Comparison of ENCODE assay signal across 20 cellular contexts in the genomic region with DNA sequence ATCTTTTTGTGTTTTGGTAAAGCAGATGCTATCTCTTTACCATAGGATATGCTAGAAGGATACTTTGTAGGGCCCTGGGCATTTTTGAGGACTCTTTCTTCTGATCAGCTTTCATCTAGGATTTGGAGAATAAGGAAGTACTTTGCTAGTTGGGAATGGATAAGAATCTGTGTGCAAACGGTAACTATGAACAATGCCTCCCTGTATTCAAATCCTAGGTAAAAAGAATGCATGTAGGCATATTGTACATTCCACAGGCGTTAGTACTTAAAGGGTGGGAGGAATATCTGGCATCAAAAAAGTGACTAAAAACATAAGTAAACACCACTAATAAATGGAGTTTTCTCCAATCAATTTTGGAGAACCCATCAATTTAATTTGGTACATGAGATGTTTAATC. TPM values are rescaled to one million over a fixed set of nuclear protein-coding genes. Genes with fewer than 3 reads are reported as not detected.
DNase-seq lines count a peak whose midpoint lies in the region; ATAC-seq and TF ChIP-seq lines count a peak whose summit lies in the region.
"Had no signal": no experiment of that assay in that cellular context is flagged by ENCODE, and none has a peak within 500 bp of the region (broad histone marks: within the 10 kb centered on the region; RNA-seq: fewer than 3 reads in every experiment).

No MANE protein-coding gene starts in this region.

- POLR2A ChIA-PET in MCF 10A (lab: Yijun Ruan, JAX): interaction anchor here (1.8 to 5.3 kb wide), 2 partner anchors 17 to 59 kb away, joined by 4 to 55 read pairs; partner anchors contain the start of genes HMGN5 and SH3BGRL

- H3K4me3 ChIP-seq in tibial artery (no peak overlapping the region), mesendoderm (ENCODE audit: low read length) (no peak overlapping the region)
- H3K4me3 ChIP-seq: spleen, testis had no signal

- no peak overlapping the region for H2BK15ac ChIP-seq in mesendoderm (replicated peaks; ENCODE audit: low read depth)

- no peak overlapping the region for H4K5ac ChIP-seq in mesendoderm (ENCODE audit: low read length)

- CTCF ChIA-PET in MCF 10A (lab: Yijun Ruan, JAX): interaction anchor here (0.7 kb wide), 1 partner anchor 15 kb away, joined by 4 read pairs; no protein-coding TSS in a partner anchor

- no peak overlapping the region for H3K56ac ChIP-seq in mesendoderm (ENCODE audit: low read length)

- no peak for ATAC-seq in activated T-cell treated with anti-CD3 and anti-CD28 coated beads, Interleukin-2, amount 50 U/mL, for 4 hours
- ATAC-seq: activated naive CD4-positive, alpha-beta T cell treated with anti-CD3 and anti-CD28 coated beads, Interleukin-2, amount 50 U/mL, for 72 hours; left lobe of liver had no signal

- peaks cover 0 to 71% (median 8%) of the 10 kb centered on the region in 4 donors for H3K4me1 ChIP-seq in tibial artery
- peaks cover 3% of the 10 kb centered on the region for H3K4me1 ChIP-seq in mesendoderm (ENCODE audit: control insufficient read depth, low read depth, low read length)
- H3K4me1 ChIP-seq: parathyroid adenoma had no signal

- no TSS peak for BruUV-seq in MCF 10A (replicated peaks; lab: Mats Ljungman, UMichigan)

- H2BK5ac ChIP-seq in mesendoderm (ENCODE audit: low read length): no peak overlapping the region

- H3K9ac ChIP-seq in mesendoderm (ENCODE audit: low read length): no peak overlapping the region
- H3K9ac ChIP-seq: parathyroid adenoma had no signal

- H4K8ac ChIP-seq in mesendoderm (ENCODE audit: low read depth, low read length): no peak overlapping the region

- no peak overlapping the region for H2AK5ac ChIP-seq in mesendoderm (ENCODE audit: low read length)

- H3K36me3 ChIP-seq in tibial artery (no peaks in the 10 kb centered on the region), mesendoderm (ENCODE audit: control insufficient read depth, insufficient read depth, low read length) (no peaks in the 10 kb centered on the region)
- H3K36me3 ChIP-seq: spleen had no signal

- H3K36me3 Mint-ChIP-seq in MCF 10A (ENCODE audit: insufficient read depth, unreplicated experiment): no peaks in the 10 kb centered on the region
- H3K36me3 Mint-ChIP-seq in activated T-cell treated with anti-CD3 and anti-CD28 coated beads, Interleukin-2, amount 50 U/mL, for 4 hours (ENCODE audit: insufficient read depth): peaks cover 7% of the 10 kb centered on the region

- no peak overlapping the region for H3K18ac ChIP-seq in mesendoderm (ENCODE audit: low read length)

- H3K27ac ChIP-seq in tibial artery: peak overlapping the region; percentile 33 to 79
- no peak overlapping the region for H3K27ac ChIP-seq in mesendoderm (ENCODE audit: low read depth, low read length)
- H3K27ac ChIP-seq: parathyroid adenoma, spleen, testis had no signal

- H3K4me1 Mint-ChIP-seq in MCF 10A (ENCODE audit: insufficient read depth, unreplicated experiment): peaks cover 16% of the 10 kb centered on the region
- peaks cover 33% of the 10 kb centered on the region for H3K4me1 Mint-ChIP-seq in activated T-cell treated with anti-CD3 and anti-CD28 coated beads, Interleukin-2, amount 50 U/mL, for 4 hours (ENCODE audit: low read depth)

- no peaks in the 10 kb centered on the region for H3K27me3 Mint-ChIP-seq in MCF 10A (ENCODE audit: insufficient read depth, unreplicated experiment)
- no peaks in the 10 kb centered on the region for H3K27me3 Mint-ChIP-seq in activated T-cell treated with anti-CD3 and anti-CD28 coated beads, Interleukin-2, amount 50 U/mL, for 4 hours (ENCODE audit: low read depth)
- H3K27me3 Mint-ChIP-seq: B cell had no signal

- intact Hi-C loops in MCF 10A (cut with micrococcal nuclease) (no loop called here), tibial artery (cut with DNase I; ENCODE audit: low total_unique reads) (no loop called here)

- H3K79me2 ChIP-seq in mesendoderm (ENCODE audit: control insufficient read depth, insufficient read depth, low read length): no peaks in the 10 kb centered on the region
- H3K79me2 ChIP-seq: parathyroid adenoma had no signal

- H3K4me3 Mint-ChIP-seq in MCF 10A (ENCODE audit: unreplicated experiment): peak overlapping the region; percentile 31
- no peak overlapping the region for H3K4me3 Mint-ChIP-seq in activated T-cell treated with anti-CD3 and anti-CD28 coated beads, Interleukin-2, amount 50 U/mL, for 4 hours
- H3K4me3 Mint-ChIP-seq: B cell had no signal

- H3K23ac ChIP-seq in mesendoderm (ENCODE audit: low read length): no peak overlapping the region

- WGBS in mesendoderm (ENCODE audit: extremely low coverage, insufficient coverage, low lambda C conversion rate): no CpG with 5 or more reads among the region's 2 CpGs

- H3K27ac Mint-ChIP-seq in MCF 10A (ENCODE audit: low read depth, unreplicated experiment): peak overlapping the region; percentile 86
- H3K27ac Mint-ChIP-seq: activated naive CD4-positive, alpha-beta T cell treated with anti-CD3 and anti-CD28 coated beads, Interleukin-2, amount 50 U/mL, for 72 hours; B cell had no signal

- H2BK120ac ChIP-seq in mesendoderm (ENCODE audit: low read depth, low read length): no peak overlapping the region

- H3K27me3 ChIP-seq in tibial artery: no peaks in the 10 kb centered on the region
- H3K27me3 ChIP-seq in mesendoderm (ENCODE audit: insufficient read depth, low read length, poor library complexity): no peaks in the 10 kb centered on the region
- H3K27me3 ChIP-seq: spleen, testis had no signal

- no peaks in the 10 kb centered on the region for H3K9me3 Mint-ChIP-seq in MCF 10A (ENCODE audit: unreplicated experiment)
- no peaks in the 10 kb centered on the region for H3K9me3 Mint-ChIP-seq in activated T-cell treated with anti-CD3 and anti-CD28 coated beads, Interleukin-2, amount 50 U/mL, for 4 hours
- H3K9me3 Mint-ChIP-seq: activated naive CD4-positive, alpha-beta T cell treated with anti-CD3 and anti-CD28 coated beads, Interleukin-2, amount 50 U/mL, for 72 hours had no signal

- TF ChIP-seq CTCF in MCF 10A (IDR thresholded peaks at IDR 0.05; ENCODE audit: unreplicated experiment): no peak
- TF ChIP-seq CTCF in tibial artery (IDR thresholded peaks at IDR 0.05): no peak

- H3K79me1 ChIP-seq in mesendoderm (ENCODE audit: low read length): no peaks in the 10 kb centered on the region

- peak; percentile 52 for DNase-seq in LHCN-M2 (ENCODE audit: low read depth)
- DNase-seq in MCF 10A (ENCODE audit: unreplicated experiment): peak; percentile 2
- DNase-seq in kidney tubule cell (ENCODE audit: low spot score): peak; percentile 17
- DNase-seq in tibial artery: no peak
- no peak for DNase-seq in activated T-cell treated with anti-CD3 and anti-CD28 coated beads, Interleukin-2, amount 50 U/mL, for 4 hours
- DNase-seq in mesendoderm: no peak
- DNase-seq in amygdala (lab: John Stamatoyannopoulos, UW): no peak
- DNase-seq: activated CD4-positive, alpha-beta T cell treated with anti-CD3 and anti-CD28 coated beads, Interleukin-2, amount 50 U/mL, for 48 hours; central memory CD4-positive, alpha-beta T cell; effector CD4-positive, alpha-beta T cell; GF-D8; KG1; NCI-H1105 treated with DMSO at 0.1 percent for 48 hours; NCI-H774; spleen; testis had no signal

- no peaks in the 10 kb centered on the region for H3K9me3 ChIP-seq in tibial artery
- H3K9me3 ChIP-seq: spleen, testis had no signal

- no peak overlapping the region for H3K4me2 ChIP-seq in mesendoderm (ENCODE audit: low read length)

- no peak overlapping the region for H3K4ac ChIP-seq in mesendoderm (ENCODE audit: low read depth, low read length)

RNA-seq across cellular contexts. Expression of gene SH3BGRL, which starts 59.7 kb away (rescaled TPM):
- total RNA-seq in LHCN-M2 (2014; rRNA removed) (115 and 117 TPM in 2 replicates), MCF 10A (2022) (43.9 and 53.4 TPM in 2 replicates)
- 62.3 TPM for polyA plus RNA-seq in LHCN-M2 (2012)
- total RNA-seq in activated T-cell treated with anti-CD3 and anti-CD28 coated beads, Interleukin-2, amount 50 U/mL, for 4 hours: 10 to 100 TPM; 14.0 to 17.4 (median 14.2) TPM
- 53.0 TPM for polyA plus RNA-seq in mesendoderm (2013, experiment 1 of 2)
- polyA plus RNA-seq in mesendoderm (2013, experiment 2 of 2): 53.9 TPM

RNA-seq across cellular contexts. Expression of gene HMGN5, which starts 59.9 kb away (rescaled TPM):
- 0.38 and 1.8 TPM in 2 replicates for total RNA-seq in LHCN-M2 (2014; rRNA removed)
- polyA plus RNA-seq in LHCN-M2 (2012): 4.4 TPM
- 6.6 and 11.8 TPM in 2 replicates for total RNA-seq in MCF 10A (2022)
- 1 to 10 TPM; 1.3 to 2.8 (median 2.0) TPM for total RNA-seq in activated T-cell treated with anti-CD3 and anti-CD28 coated beads, Interleukin-2, amount 50 U/mL, for 4 hours
- polyA plus RNA-seq in mesendoderm (2013, experiment 1 of 2): 103 TPM
- polyA plus RNA-seq in mesendoderm (2013, experiment 2 of 2): 100 TPM

Comparison
In these comparisons a context has a peak if more than half of its experiments do, and no peak if none do; other contexts are left out.
1. DNase-seq: peak in LHCN-M2 (single experiment), MCF 10A (single experiment) and kidney tubule cell (single experiment); none in tibial artery (0 of 2), activated T-cell treated with anti-CD3 and anti-CD28 coated beads, Interleukin-2, amount 50 U/mL, for 4 hours (single experiment), mesendoderm (single experiment) and amygdala (0 of 56).